13 cellular contexts compared by ENCODE assay signal in genomic region chr2:105872142-105872728, GRCh38.
DNase-seq lines count a peak whose midpoint lies in the region; ATAC-seq and TF ChIP-seq lines count a peak whose summit lies in the region.
"Had no signal": no experiment of that assay in that cellular context is flagged by ENCODE, and none has a peak within 500 bp of the region (broad histone marks: within the 10 kb centered on the region; RNA-seq: fewer than 3 reads in every experiment).

No MANE protein-coding gene starts in this region.

- CTCF ChIA-PET in MCF 10A (lab: Yijun Ruan, JAX): interaction anchor here (0.7 kb wide), 1 partner anchor 294 kb away, joined by 4 read pairs; no protein-coding TSS in a partner anchor
- CTCF ChIA-PET in mammary epithelial cell (lab: Charles Lee; ENCODE audit: low non-redundant PET): no interaction called here

- peaks cover 17% of the 10 kb centered on the region for H3K36me3 Mint-ChIP-seq in MCF 10A (ENCODE audit: insufficient read depth, unreplicated experiment)
- H3K36me3 Mint-ChIP-seq in IgD-negative memory B cell: peaks cover 13% of the 10 kb centered on the region
- peaks cover 23 to 27% of the 10 kb centered on the region in 2 donors for H3K36me3 Mint-ChIP-seq in CD14-positive monocyte

- H3K4me3 ChIP-seq in mammary epithelial cell (replicated peaks in 1 of 3; ENCODE audit: insufficient read depth in 1 of 3, low read depth in 2 of 3, low read length in 3 of 3): no peak overlapping the region
- H3K4me3 ChIP-seq in right cardiac atrium (ENCODE audit: low read length): no peak overlapping the region
- no peak overlapping the region for H3K4me3 ChIP-seq in thymus (ENCODE audit: low read length)
- H3K4me3 ChIP-seq: colonic mucosa had no signal

- in situ Hi-C loops in mammary epithelial cell (cut with MboI; ENCODE audit: low sequenced_read_pairs in 2 of 2): no loop called here

- H3K27me3 ChIP-seq in mammary epithelial cell (ENCODE audit: insufficient read depth, low read length): no peaks in the 10 kb centered on the region
- H3K27me3 ChIP-seq in right cardiac atrium (ENCODE audit: control insufficient read depth, insufficient read depth): no peaks in the 10 kb centered on the region
- no peaks in the 10 kb centered on the region for H3K27me3 ChIP-seq in thymus (ENCODE audit: control insufficient read depth, insufficient read depth)
- H3K27me3 ChIP-seq: colonic mucosa had no signal

- H3K9me3 ChIP-seq in mammary epithelial cell (replicated peaks; ENCODE audit: insufficient read depth, low read length) (no peaks in the 10 kb centered on the region), right cardiac atrium (ENCODE audit: control insufficient read depth, low read length) (no peaks in the 10 kb centered on the region), thymus (ENCODE audit: control insufficient read depth) (no peaks in the 10 kb centered on the region)
- H3K9me3 ChIP-seq: colonic mucosa had no signal

- H3K27me3 Mint-ChIP-seq in MCF 10A (ENCODE audit: insufficient read depth, unreplicated experiment): no peaks in the 10 kb centered on the region
- H3K27me3 Mint-ChIP-seq in IgD-negative memory B cell: no peaks in the 10 kb centered on the region
- H3K27me3 Mint-ChIP-seq in CD14-positive monocyte (ENCODE audit: low read depth in 3 of 3): no peaks in the 10 kb centered on the region

- H3K27ac ChIP-seq in mammary epithelial cell (ENCODE audit: insufficient read depth, low read depth, low read length) (no peak overlapping the region), right cardiac atrium (ENCODE audit: low read length) (no peak overlapping the region), thymus (ENCODE audit: low read depth) (peak overlapping the region; percentile 21)
- H3K27ac ChIP-seq: colonic mucosa had no signal

- dilution Hi-C loops in mammary epithelial cell (cut with HindIII; ENCODE audit: low sequenced_read_pairs): no loop called here

- H3K4me1 ChIP-seq in mammary epithelial cell (ENCODE audit: insufficient read depth, low read length) (peaks cover 10% of the 10 kb centered on the region), right cardiac atrium (ENCODE audit: control insufficient read depth, insufficient read depth, low read length) (peaks cover 8% of the 10 kb centered on the region), thymus (ENCODE audit: control insufficient read depth, insufficient read depth, low read length) (peaks cover 7% of the 10 kb centered on the region)

- no peak for TF ChIP-seq CTCF in MCF 10A (IDR thresholded peaks at IDR 0.05; ENCODE audit: unreplicated experiment)
- TF ChIP-seq CTCF in mammary epithelial cell (conservative IDR thresholded peaks at IDR 0.05 in 1 of 2, IDR thresholded peaks at IDR 0.05 in 1 of 2; ENCODE audit: extremely low read depth in 1 of 2, insufficient read depth in 1 of 2, low read depth in 1 of 2, low read length in 2 of 2): no peak
- TF ChIP-seq CTCF in CD14-positive monocyte (IDR thresholded peaks at IDR 0.05): no peak

- H3K79me2 ChIP-seq in mammary epithelial cell (ENCODE audit: insufficient read depth, low read length): peaks cover 81% of the 10 kb centered on the region

- ATAC-seq in right cardiac atrium: peak; percentile 61 to 62

- H2AFZ ChIP-seq in mammary epithelial cell (ENCODE audit: low read depth, low read length): no peak overlapping the region

- H3K36me3 ChIP-seq in mammary epithelial cell (ENCODE audit: insufficient read depth, low read length) (no peaks in the 10 kb centered on the region), thymus (ENCODE audit: control insufficient read depth, insufficient read depth) (peaks cover 13% of the 10 kb centered on the region)
- H3K36me3 ChIP-seq: colonic mucosa had no signal

- no peak overlapping the region for H3K9ac ChIP-seq in mammary epithelial cell (ENCODE audit: insufficient read depth, low read length)

- H3K4me1 Mint-ChIP-seq in MCF 10A (ENCODE audit: insufficient read depth, unreplicated experiment) (peaks cover 11% of the 10 kb centered on the region), IgD-negative memory B cell (peaks cover 50 to 58% (median 56%) of the 10 kb centered on the region in 3 donors), CD14-positive monocyte (peaks cover 13% of the 10 kb centered on the region)

- no peaks in the 10 kb centered on the region for H3K9me3 Mint-ChIP-seq in MCF 10A (ENCODE audit: unreplicated experiment)
- no peaks in the 10 kb centered on the region for H3K9me3 Mint-ChIP-seq in IgD-negative memory B cell
- peaks cover 0 to 4% (median 0%) of the 10 kb centered on the region in 7 donors for H3K9me3 Mint-ChIP-seq in CD14-positive monocyte

- H3K4me2 ChIP-seq in mammary epithelial cell (ENCODE audit: insufficient read depth, low read depth, low read length): no peak overlapping the region

- 97% methylated on average over 12 of the region's 14 CpGs for WGBS in mammary epithelial cell (ENCODE audit: low coverage, missing lambda C conversion rate)
- WGBS in right cardiac atrium: 70% methylated on average over 14 of the region's 14 CpGs
- 92% methylated on average over 14 of the region's 14 CpGs for WGBS in thymus

- POLR2A ChIA-PET in MCF 10A (lab: Yijun Ruan, JAX): no interaction called here

- H4K20me1 ChIP-seq in mammary epithelial cell (ENCODE audit: insufficient read depth, low read length): no peaks in the 10 kb centered on the region

- intact Hi-C loops in MCF 10A (cut with micrococcal nuclease): no loop called here
- intact Hi-C loops in mammary epithelial cell (cut with micrococcal nuclease): no loop called here
- intact Hi-C loops in right cardiac atrium (cut with DNase I): no loop called here
- intact Hi-C loops in CD14-positive monocyte (cut with micrococcal nuclease): no loop called here

- H3K4me3 Mint-ChIP-seq in MCF 10A (ENCODE audit: unreplicated experiment) (no peak overlapping the region), IgD-negative memory B cell (peak overlapping the region in 2 of 4 donors; percentile 19 to 75), CD14-positive monocyte (no peak overlapping the region)

- no TSS peak for BruUV-seq in MCF 10A (replicated peaks; lab: Mats Ljungman, UMichigan)
- BruUV-seq in mammary epithelial cell (replicated peaks; lab: Mats Ljungman, UMichigan): no TSS peak

- peak overlapping the region; percentile 6 for H3K27ac Mint-ChIP-seq in MCF 10A (ENCODE audit: low read depth, unreplicated experiment)
- peak overlapping the region in 2 of 3 donors; percentile 7 to 92 for H3K27ac Mint-ChIP-seq in IgD-negative memory B cell
- peak overlapping the region in 2 of 7 donors; percentile 32 to 76 for H3K27ac Mint-ChIP-seq in CD14-positive monocyte

- DNase-seq in MCF 10A (ENCODE audit: unreplicated experiment): no peak
- DNase-seq in mammary epithelial cell: no peak
- DNase-seq in right cardiac atrium: peak in 2 of 3 donors; percentile 60 to 67
- no peak for DNase-seq in CD14-positive monocyte (ENCODE audit: low spot score)
- DNase-seq in NCI-H1694 (lab: John Stamatoyannopoulos, UW): no peak
- DNase-seq in NCI-H748 treated with DMSO at 0.1 percent for 48 hours (lab: John Stamatoyannopoulos, UW): no peak
- DNase-seq: AML-193, colonic mucosa, islet precursor cell, NCI-H1105, NCI-H524 treated with DMSO at 0.1 percent for 48 hours had no signal

Comparison
In these comparisons a context has a peak if more than half of its experiments do, and no peak if none do; other contexts are left out.
1. DNase-seq: peak in right cardiac atrium (2 of 3); none in MCF 10A (single experiment), mammary epithelial cell (single experiment), CD14-positive monocyte (single experiment), NCI-H1694 (single experiment) and NCI-H748 treated with DMSO at 0.1 percent for 48 hours (single experiment).